Comparison of ENCODE assay signal across 9 cellular contexts in genomic region chr19:39335168-39335567, GRCh38. TPM values are rescaled to one million over a fixed set of nuclear protein-coding genes. Genes with fewer than 3 reads are reported as not detected.
DNase-seq lines count a peak whose midpoint lies in the region; ATAC-seq and TF ChIP-seq lines count a peak whose summit lies in the region.
"Had no signal": no experiment of that assay in that cellular context is flagged by ENCODE, and none has a peak within 500 bp of the region (broad histone marks: within the 10 kb centered on the region; RNA-seq: fewer than 3 reads in every experiment).

No MANE protein-coding gene starts in this region.

- no peaks in the 10 kb centered on the region for H3K9me3 ChIP-seq in mucosa of stomach (ENCODE audit: control insufficient read depth, low read length)

- H3K27me3 ChIP-seq in mucosa of stomach (ENCODE audit: control insufficient read depth, insufficient read depth, low read length) = no peaks in the 10 kb centered on the region
- H3K27me3 ChIP-seq: cardiac muscle cell had no signal

- no peak overlapping the region for H3K4me3 ChIP-seq in mucosa of stomach (ENCODE audit: low read length)
- H3K4me3 ChIP-seq: cardiac muscle cell had no signal

- no peak for TF ChIP-seq CTCF in CD14-positive monocyte (IDR thresholded peaks at IDR 0.05)

- H3K4me1 ChIP-seq in mucosa of stomach (ENCODE audit: control insufficient read depth, insufficient read depth, low read length) = no peaks in the 10 kb centered on the region

- peaks cover 0 to 7% (median 4%) of the 10 kb centered on the region in 7 donors for H3K9me3 Mint-ChIP-seq in CD14-positive monocyte
- H3K9me3 Mint-ChIP-seq in activated T-helper 2 cell treated with anti-CD3 and anti-CD28 coated beads, Interferon-gamma antibody, Interleukin-2, Interleukin-4, amounts not matched to agents 10 μg/mL and 5 μg/mL and 100 μg/mL, durations not matched to agents 14 hours and 24 hours and 36 hours = no peaks in the 10 kb centered on the region

- peaks cover 59% of the 10 kb centered on the region for H3K4me1 Mint-ChIP-seq in CD14-positive monocyte
- peaks cover 37% of the 10 kb centered on the region for H3K4me1 Mint-ChIP-seq in activated T-helper 2 cell treated with anti-CD3 and anti-CD28 coated beads, Interferon-gamma antibody, Interleukin-2, Interleukin-4, amounts not matched to agents 10 μg/mL and 5 μg/mL and 100 μg/mL, durations not matched to agents 14 hours and 24 hours and 36 hours (ENCODE audit: low read depth)

- peak overlapping the region; percentile 98 to 99 for H3K4me3 Mint-ChIP-seq in CD14-positive monocyte
- H3K4me3 Mint-ChIP-seq in activated T-helper 2 cell treated with anti-CD3 and anti-CD28 coated beads, Interferon-gamma antibody, Interleukin-2, Interleukin-4, amounts not matched to agents 10 μg/mL and 5 μg/mL and 100 μg/mL, durations not matched to agents 14 hours and 24 hours and 36 hours (ENCODE audit: low read depth) = peak overlapping the region; percentile 97

- intact Hi-C loops in CD14-positive monocyte (cut with micrococcal nuclease) = no loop called here
- intact Hi-C loops in activated T-helper 2 cell treated with anti-CD3 and anti-CD28 coated beads, Interferon-gamma antibody, Interleukin-2, Interleukin-4, amounts not matched to agents 10 μg/mL and 5 μg/mL and 100 μg/mL, durations not matched to agents 14 hours and 24 hours and 36 hours (cut with micrococcal nuclease) = no loop called here

- H3K27ac Mint-ChIP-seq in CD14-positive monocyte = peak overlapping the region; percentile 89 to 99 (median 97)
- peak overlapping the region; percentile 98 for H3K27ac Mint-ChIP-seq in activated T-helper 2 cell treated with anti-CD3 and anti-CD28 coated beads, Interferon-gamma antibody, Interleukin-2, Interleukin-4, amounts not matched to agents 10 μg/mL and 5 μg/mL and 100 μg/mL, durations not matched to agents 14 hours and 24 hours and 36 hours

- peak overlapping the region; percentile 64 for H3K9ac ChIP-seq in mucosa of stomach (ENCODE audit: low read length)

- DNase-seq in CD14-positive monocyte (ENCODE audit: low spot score) (no peak), cerebellum (ENCODE audit: low spot score) (no peak), foreskin melanocyte (no peak), DMS79 treated with DMSO at 0.1 percent for 48 hours (lab: John Stamatoyannopoulos, UW) (no peak)
- DNase-seq in activated T-helper 2 cell treated with anti-CD3 and anti-CD28 coated beads, Interferon-gamma antibody, Interleukin-2, Interleukin-4, amounts not matched to agents 10 μg/mL and 5 μg/mL and 100 μg/mL, durations not matched to agents 14 hours and 24 hours and 36 hours (ENCODE audit: low spot score) = no peak
- DNase-seq in effector CD4-positive, alpha-beta T cell = no peak

- peaks cover 24 to 34% of the 10 kb centered on the region in 2 donors for H3K36me3 Mint-ChIP-seq in CD14-positive monocyte
- H3K36me3 Mint-ChIP-seq in activated T-helper 2 cell treated with anti-CD3 and anti-CD28 coated beads, Interferon-gamma antibody, Interleukin-2, Interleukin-4, amounts not matched to agents 10 μg/mL and 5 μg/mL and 100 μg/mL, durations not matched to agents 14 hours and 24 hours and 36 hours (ENCODE audit: low read depth) = peaks cover 36% of the 10 kb centered on the region

- ATAC-seq in HG02798 (IDR thresholded peaks at IDR 0.05; ENCODE audit: poor library complexity, unreplicated experiment) = peak; percentile 25

- H3K36me3 ChIP-seq in mucosa of stomach (ENCODE audit: control insufficient read depth, insufficient read depth, low read length) = no peaks in the 10 kb centered on the region
- H3K36me3 ChIP-seq: cardiac muscle cell had no signal

- H3K27me3 Mint-ChIP-seq in CD14-positive monocyte (ENCODE audit: low read depth in 3 of 3) = peaks cover 0 to 3% (median 2%) of the 10 kb centered on the region in 3 donors
- H3K27me3 Mint-ChIP-seq in activated T-helper 2 cell treated with anti-CD3 and anti-CD28 coated beads, Interferon-gamma antibody, Interleukin-2, Interleukin-4, amounts not matched to agents 10 μg/mL and 5 μg/mL and 100 μg/mL, durations not matched to agents 14 hours and 24 hours and 36 hours (ENCODE audit: low read depth) = no peaks in the 10 kb centered on the region

RNA-seq across cellular contexts. Expression of gene GMFG, which starts 0.7 kb away (rescaled TPM):
- polyA plus RNA-seq in CD14-positive monocyte = 1,000 to 10,000 TPM; 1,536 to 1,874 TPM
- total RNA-seq in activated T-helper 2 cell treated with anti-CD3 and anti-CD28 coated beads, Interferon-gamma antibody, Interleukin-2, Interleukin-4, amounts not matched to agents 10 μg/mL and 5 μg/mL and 100 μg/mL, durations not matched to agents 14 hours and 24 hours and 36 hours = 350 and 364 TPM in 2 replicates
- 2.8 TPM for total RNA-seq in cerebellum
- total RNA-seq: cardiac muscle cell had no signal

RNA-seq across cellular contexts. Expression of gene SAMD4B, which starts 7.1 kb away (rescaled TPM):
- 1 to 10 TPM; 4.5 to 5.6 TPM for polyA plus RNA-seq in CD14-positive monocyte
- total RNA-seq in activated T-helper 2 cell treated with anti-CD3 and anti-CD28 coated beads, Interferon-gamma antibody, Interleukin-2, Interleukin-4, amounts not matched to agents 10 μg/mL and 5 μg/mL and 100 μg/mL, durations not matched to agents 14 hours and 24 hours and 36 hours = 64.0 TPM in 2 replicates
- 45.1 TPM for total RNA-seq in cerebellum

RNA-seq across cellular contexts. Expression of gene LRFN1, which starts 14.5 kb away (rescaled TPM):
- polyA plus RNA-seq in CD14-positive monocyte = 1 to 10 TPM; 1.1 to 1.9 TPM
- 4.4 and 4.5 TPM in 2 replicates for total RNA-seq in activated T-helper 2 cell treated with anti-CD3 and anti-CD28 coated beads, Interferon-gamma antibody, Interleukin-2, Interleukin-4, amounts not matched to agents 10 μg/mL and 5 μg/mL and 100 μg/mL, durations not matched to agents 14 hours and 24 hours and 36 hours
- 5.5 TPM for total RNA-seq in cerebellum

RNA-seq across cellular contexts. Expression of gene IFNL1, which starts 39.0 kb away (rescaled TPM):
- not detected for polyA plus RNA-seq in CD14-positive monocyte
- not detected in 2 replicates for total RNA-seq in activated T-helper 2 cell treated with anti-CD3 and anti-CD28 coated beads, Interferon-gamma antibody, Interleukin-2, Interleukin-4, amounts not matched to agents 10 μg/mL and 5 μg/mL and 100 μg/mL, durations not matched to agents 14 hours and 24 hours and 36 hours
- total RNA-seq in cerebellum = not detected
- total RNA-seq: cardiac muscle cell had no signal
- polyA plus RNA-seq: cardiac muscle cell had no signal

RNA-seq across cellular contexts. Expression of gene PAF1, which starts 55.7 kb away (rescaled TPM):
- 10 to 100 TPM; 22.7 to 25.2 TPM for polyA plus RNA-seq in CD14-positive monocyte
- 49.5 and 51.1 TPM in 2 replicates for total RNA-seq in activated T-helper 2 cell treated with anti-CD3 and anti-CD28 coated beads, Interferon-gamma antibody, Interleukin-2, Interleukin-4, amounts not matched to agents 10 μg/mL and 5 μg/mL and 100 μg/mL, durations not matched to agents 14 hours and 24 hours and 36 hours
- total RNA-seq in cerebellum = 18.6 TPM

Comparison
In these comparisons a context has a peak if more than half of its experiments do, and no peak if none do; other contexts are left out.
1. RNA of gene GMFG, which starts 0.7 kb away (total RNA-seq): 350 to 364 TPM in activated T-helper 2 cell treated with anti-CD3 and anti-CD28 coated beads, Interferon-gamma antibody, Interleukin-2, Interleukin-4, amounts not matched to agents 10 μg/mL and 5 μg/mL and 100 μg/mL, durations not matched to agents 14 hours and 24 hours and 36 hours; 2.8 TPM in cerebellum (single experiment); every median in the first group is over 10 times any median in the second.